25 cellular contexts compared by ENCODE assay signal in genomic region chr20:63284981-63285524, GRCh38. TPM values are rescaled to one million over a fixed set of nuclear protein-coding genes. Genes with fewer than 3 reads are reported as not detected.
DNase-seq lines count a peak whose midpoint lies in the region; ATAC-seq and TF ChIP-seq lines count a peak whose summit lies in the region.
"Had no signal": no experiment of that assay in that cellular context is flagged by ENCODE, and none has a peak within 500 bp of the region (broad histone marks: within the 10 kb centered on the region; RNA-seq: fewer than 3 reads in every experiment).

No MANE protein-coding gene starts in this region.

- H3K79me2 ChIP-seq in SK-N-SH (ENCODE audit: insufficient read depth), result peaks cover 3% of the 10 kb centered on the region; the same call in 1 of the 2 replicates

- no peak overlapping the region for H2AFZ ChIP-seq in SK-N-SH (ENCODE audit: low read depth)

- H3K4me2 ChIP-seq in SK-N-SH, result no peak overlapping the region

- no peak for DNase-seq in activated CD4-positive, alpha-beta T cell treated with anti-CD3 and anti-CD28 coated beads for 36 hours
- DNase-seq in activated CD4-positive, alpha-beta T cell treated with anti-CD3 and anti-CD28 coated beads, Interleukin-2, amount 50 U/mL, for 1 hour, result no peak
- no peak for DNase-seq in CD8-positive, alpha-beta T cell
- no peak for DNase-seq in activated CD4-positive, alpha-beta memory T cell treated with anti-CD3 and anti-CD28 coated beads, Interleukin-2, amount 10 ng/mL, durations not matched to agents 7 days and 5 days
- DNase-seq in NCI-H2029 treated with DMSO at 0.1 percent for 48 hours (lab: John Stamatoyannopoulos, UW) (no peak), SK-N-SH (no peak)
- DNase-seq: activated CD4-positive, alpha-beta T cell treated with anti-CD3 and anti-CD28 coated beads for 4 hours; AML-193; erythroblast; foreskin keratinocyte; H7; KBM-7; mesendoderm; NCI-H187; NCI-H774; retina; stimulated activated CD4-positive, alpha-beta T cell treated with anti-CD3 and anti-CD28 coated beads, Interleukin-12 subunit alpha, Interleukin-12 subunit beta, amount 100 ng/mL, for 4 hours; stimulated activated CD4-positive, alpha-beta T cell treated with anti-CD3 and anti-CD28 coated beads, Interleukin-4, amount 100 ng/mL, for 4 hours had no signal

- CTCF ChIA-PET in activated CD4-positive, alpha-beta T cell treated with anti-CD3 and anti-CD28 coated beads for 36 hours (lab: Charles Lee), result interaction anchor here (0.6 kb wide), 2 partner anchors 211 to 511 kb away, joined by 3 read pairs; no protein-coding TSS in a partner anchor
- CTCF ChIA-PET in CD8-positive, alpha-beta T cell (lab: Charles Lee), result interaction anchor here (3.8 kb wide), 1 partner anchor 61 kb away, joined by 13 read pairs; no protein-coding TSS in a partner anchor
- CTCF ChIA-PET in activated CD4-positive, alpha-beta memory T cell treated with anti-CD3 and anti-CD28 coated beads, Interleukin-2, amount 10 ng/mL, durations not matched to agents 7 days and 5 days (lab: Charles Lee), result no interaction called here
- CTCF ChIA-PET in SK-N-SH (lab: Yijun Ruan, JAX), result interaction anchor here (0.6 to 1.5 kb wide), 2 partner anchors 25 to 97 kb away, joined by 3 read pairs; no protein-coding TSS in a partner anchor

- H3K9me3 Mint-ChIP-seq in activated CD4-positive, alpha-beta T cell treated with anti-CD3 and anti-CD28 coated beads for 36 hours (ENCODE audit: low read depth), result no peaks in the 10 kb centered on the region
- no peaks in the 10 kb centered on the region for H3K9me3 Mint-ChIP-seq in CD8-positive, alpha-beta T cell
- H3K9me3 Mint-ChIP-seq in activated CD4-positive, alpha-beta memory T cell treated with anti-CD3 and anti-CD28 coated beads, Interleukin-2, amount 10 ng/mL, durations not matched to agents 7 days and 5 days, result no peaks in the 10 kb centered on the region

- H3K27me3 ChIP-seq in CD8-positive, alpha-beta T cell (ENCODE audit: insufficient read depth, low read length), result no peaks in the 10 kb centered on the region
- H3K27me3 ChIP-seq in gastroesophageal sphincter (no peaks in the 10 kb centered on the region), SK-N-SH (ENCODE audit: insufficient read depth) (no peaks in the 10 kb centered on the region)
- H3K27me3 ChIP-seq: foreskin keratinocyte, upper lobe of left lung had no signal

- 70% methylated on average over 3 of the region's 13 CpGs; no CpG with 5 or more reads in 1 of the 2 donors for WGBS in gastroesophageal sphincter (ENCODE audit: low coverage in 1 of 2), 2 donors
- WGBS in SK-N-SH (ENCODE audit: low lambda C conversion rate), result 95% methylated on average over 2 of the region's 13 CpGs

- H3K27me3 Mint-ChIP-seq in activated CD4-positive, alpha-beta T cell treated with anti-CD3 and anti-CD28 coated beads for 36 hours, result no peaks in the 10 kb centered on the region
- no peaks in the 10 kb centered on the region for H3K27me3 Mint-ChIP-seq in CD8-positive, alpha-beta T cell (ENCODE audit: low read depth)
- no peaks in the 10 kb centered on the region for H3K27me3 Mint-ChIP-seq in activated CD4-positive, alpha-beta memory T cell treated with anti-CD3 and anti-CD28 coated beads, Interleukin-2, amount 10 ng/mL, durations not matched to agents 7 days and 5 days
- H3K27me3 Mint-ChIP-seq: activated naive CD8-positive, alpha-beta T cell had no signal

- intact Hi-C loops in activated CD4-positive, alpha-beta T cell treated with anti-CD3 and anti-CD28 coated beads for 36 hours (cut with DNase I, micrococcal nuclease), result no loop called here
- intact Hi-C loops in CD8-positive, alpha-beta T cell (cut with DNase I, micrococcal nuclease), result no loop called here

- no peak overlapping the region for H3K27ac ChIP-seq in CD8-positive, alpha-beta T cell (ENCODE audit: low read depth, low read length)
- H3K27ac ChIP-seq in gastroesophageal sphincter (no peak overlapping the region), SK-N-SH (ENCODE audit: low read depth in 2 of 2, low read length in 1 of 2) (no peak overlapping the region)
- H3K27ac ChIP-seq: foreskin keratinocyte, upper lobe of left lung had no signal

- peaks cover 3% of the 10 kb centered on the region for H3K4me1 Mint-ChIP-seq in activated CD4-positive, alpha-beta T cell treated with anti-CD3 and anti-CD28 coated beads for 36 hours
- peaks cover 2% of the 10 kb centered on the region for H3K4me1 Mint-ChIP-seq in CD8-positive, alpha-beta T cell (ENCODE audit: low read depth)
- peaks cover 6% of the 10 kb centered on the region for H3K4me1 Mint-ChIP-seq in activated CD4-positive, alpha-beta memory T cell treated with anti-CD3 and anti-CD28 coated beads, Interleukin-2, amount 10 ng/mL, durations not matched to agents 7 days and 5 days

- no peak for TF ChIP-seq CTCF in CD8-positive, alpha-beta T cell (IDR thresholded peaks at IDR 0.05)
- TF ChIP-seq CTCF in gastroesophageal sphincter (IDR thresholded peaks at IDR 0.05) (no peak), SK-N-SH (IDR thresholded peaks at IDR 0.05) (no peak)

- POLR2A ChIA-PET in activated CD4-positive, alpha-beta T cell treated with anti-CD3 and anti-CD28 coated beads for 36 hours (lab: Charles Lee), result no interaction called here
- POLR2A ChIA-PET in CD8-positive, alpha-beta T cell (lab: Charles Lee), result no interaction called here
- POLR2A ChIA-PET in activated CD4-positive, alpha-beta memory T cell treated with anti-CD3 and anti-CD28 coated beads, Interleukin-2, amount 10 ng/mL, durations not matched to agents 7 days and 5 days (lab: Charles Lee), result interaction anchor here (1.4 kb wide), 1 partner anchor 13 kb away, joined by 5 read pairs; the partner anchor contains the start of gene ARFGAP1
- POLR2A ChIA-PET in SK-N-SH (lab: Yijun Ruan, JAX), result interaction anchor here (1.2 kb wide), 1 partner anchor 13 kb away, joined by 5 read pairs; the partner anchor contains the start of gene ARFGAP1

- H3K36me3 ChIP-seq in CD8-positive, alpha-beta T cell (ENCODE audit: insufficient read depth, low read length), result peaks cover 6% of the 10 kb centered on the region
- H3K36me3 ChIP-seq in gastroesophageal sphincter (peaks cover 0 to 94% of the 10 kb centered on the region in 2 donors), SK-N-SH (replicated peaks in 1 of 2; ENCODE audit: control insufficient read depth in 1 of 2, insufficient read depth in 2 of 2, low read length in 1 of 2) (peaks cover 2 to 85% of the 10 kb centered on the region in 2 experiments)

- no peak overlapping the region for H3K27ac Mint-ChIP-seq in activated CD4-positive, alpha-beta T cell treated with anti-CD3 and anti-CD28 coated beads for 36 hours
- no peak overlapping the region for H3K27ac Mint-ChIP-seq in CD8-positive, alpha-beta T cell
- peak overlapping the region; percentile 55 for H3K27ac Mint-ChIP-seq in activated CD4-positive, alpha-beta memory T cell treated with anti-CD3 and anti-CD28 coated beads, Interleukin-2, amount 10 ng/mL, durations not matched to agents 7 days and 5 days
- H3K27ac Mint-ChIP-seq: activated naive CD8-positive, alpha-beta T cell had no signal

- H3K9me2 ChIP-seq in SK-N-SH, result no peaks in the 10 kb centered on the region

- H3K4me1 ChIP-seq in CD8-positive, alpha-beta T cell (ENCODE audit: insufficient read depth, low read length), result no peaks in the 10 kb centered on the region
- H3K4me1 ChIP-seq in gastroesophageal sphincter (no peaks in the 10 kb centered on the region), SK-N-SH (ENCODE audit: control insufficient read depth in 1 of 2, insufficient read depth in 2 of 2, low read depth in 1 of 2, low read length in 1 of 2) (no peaks in the 10 kb centered on the region)
- H3K4me1 ChIP-seq: foreskin keratinocyte, upper lobe of left lung had no signal

- no peaks in the 10 kb centered on the region for H3F3A ChIP-seq in SK-N-SH (replicated peaks; ENCODE audit: insufficient read depth)

- no peak for ATAC-seq in activated CD4-positive, alpha-beta T cell treated with anti-CD3 and anti-CD28 coated beads for 36 hours
- ATAC-seq in CD8-positive, alpha-beta T cell, result no peak
- ATAC-seq in gastroesophageal sphincter (peak; percentile 1), GM18861 (IDR thresholded peaks at IDR 0.05; ENCODE audit: unreplicated experiment) (no peak)
- ATAC-seq: foreskin keratinocyte had no signal

- no peak overlapping the region for H3K9ac ChIP-seq in SK-N-SH

- peak overlapping the region; percentile 57 for H3K4me3 Mint-ChIP-seq in activated CD4-positive, alpha-beta T cell treated with anti-CD3 and anti-CD28 coated beads for 36 hours
- peak overlapping the region; percentile 79 for H3K4me3 Mint-ChIP-seq in CD8-positive, alpha-beta T cell
- peak overlapping the region; percentile 71 for H3K4me3 Mint-ChIP-seq in activated CD4-positive, alpha-beta memory T cell treated with anti-CD3 and anti-CD28 coated beads, Interleukin-2, amount 10 ng/mL, durations not matched to agents 7 days and 5 days

- peaks cover 4% of the 10 kb centered on the region; the same call in 1 of the 2 replicates for H4K20me1 ChIP-seq in SK-N-SH (ENCODE audit: insufficient read depth)

- TF ChIP-seq RAD21 in SK-N-SH (IDR thresholded peaks at IDR 0.05; ENCODE audit: low read length), result no peak

- TF ChIP-seq POLR2A in gastroesophageal sphincter (IDR thresholded peaks at IDR 0.05), result no peak

- H3K4me3 ChIP-seq in CD8-positive, alpha-beta T cell (ENCODE audit: low read depth, low read length), result no peak overlapping the region
- H3K4me3 ChIP-seq in gastroesophageal sphincter (no peak overlapping the region), SK-N-SH (ENCODE audit: low read depth in 2 of 2, low read length in 1 of 2) (no peak overlapping the region)

- peaks cover 15% of the 10 kb centered on the region for H3K36me3 Mint-ChIP-seq in activated CD4-positive, alpha-beta T cell treated with anti-CD3 and anti-CD28 coated beads for 36 hours (ENCODE audit: low read depth)
- H3K36me3 Mint-ChIP-seq in CD8-positive, alpha-beta T cell, result peaks cover 49% of the 10 kb centered on the region
- H3K36me3 Mint-ChIP-seq in activated CD4-positive, alpha-beta memory T cell treated with anti-CD3 and anti-CD28 coated beads, Interleukin-2, amount 10 ng/mL, durations not matched to agents 7 days and 5 days (ENCODE audit: low read depth), result peaks cover 3% of the 10 kb centered on the region
- H3K36me3 Mint-ChIP-seq: activated naive CD8-positive, alpha-beta T cell had no signal

- no peaks in the 10 kb centered on the region for H3K9me3 ChIP-seq in CD8-positive, alpha-beta T cell (ENCODE audit: low read length)
- no peaks in the 10 kb centered on the region for H3K9me3 ChIP-seq in gastroesophageal sphincter
- no peaks in the 10 kb centered on the region for H3K9me3 ChIP-seq in SK-N-SH
- H3K9me3 ChIP-seq: upper lobe of left lung had no signal

- no peak for TF ChIP-seq EP300 in gastroesophageal sphincter (IDR thresholded peaks at IDR 0.05)
- no peak for TF ChIP-seq EP300 in SK-N-SH (IDR thresholded peaks at IDR 0.05; ENCODE audit: borderline replicate concordance in 1 of 2, low read depth in 1 of 2, low read length in 1 of 2)

RNA-seq across cellular contexts. Expression of gene COL20A1, which starts 7.9 kb away (rescaled TPM):
- total RNA-seq in activated CD4-positive, alpha-beta T cell treated with anti-CD3 and anti-CD28 coated beads for 36 hours, result under 1 TPM; 0.04 to 0.09 TPM
- total RNA-seq in CD8-positive, alpha-beta T cell, result under 1 TPM; 0.11 to 0.22 TPM
- not detected for total RNA-seq in activated CD4-positive, alpha-beta memory T cell treated with anti-CD3 and anti-CD28 coated beads, Interleukin-2, amount 10 ng/mL, durations not matched to agents 7 days and 5 days
- total RNA-seq in gastroesophageal sphincter, result not detected
- not detected in 2 replicates for polyA plus RNA-seq in SK-N-SH (2012; rRNA removed)
- polyA plus RNA-seq in SK-N-SH (2012; cell fraction: cytosol; rRNA removed), result not detected in 2 replicates
- 0.01 and 0.05 TPM in 2 replicates for polyA plus RNA-seq in SK-N-SH (2012; cell fraction: nucleus; rRNA removed)
- total RNA-seq: A172, foreskin keratinocyte, osteoblast had no signal
- polyA plus RNA-seq: foreskin keratinocyte had no signal

RNA-seq across cellular contexts. Expression of gene ARFGAP1, which starts 12.4 kb away (rescaled TPM):
- 10 to 100 TPM; 73.4 to 77.6 TPM for total RNA-seq in activated CD4-positive, alpha-beta T cell treated with anti-CD3 and anti-CD28 coated beads for 36 hours
- 100 to 1,000 TPM; 121 to 123 TPM for total RNA-seq in CD8-positive, alpha-beta T cell
- 10 to 100 TPM; 80.1 to 82.0 TPM for total RNA-seq in activated CD4-positive, alpha-beta memory T cell treated with anti-CD3 and anti-CD28 coated beads, Interleukin-2, amount 10 ng/mL, durations not matched to agents 7 days and 5 days
- total RNA-seq in gastroesophageal sphincter, result 10 to 100 TPM; 35.0 to 50.1 (median 45.2) TPM
- 72.7 and 77.0 TPM in 2 replicates for polyA plus RNA-seq in SK-N-SH (2012; rRNA removed)
- 15.2 and 23.1 TPM in 2 replicates for polyA plus RNA-seq in SK-N-SH (2012; cell fraction: cytosol; rRNA removed)
- polyA plus RNA-seq in SK-N-SH (2012; cell fraction: nucleus; rRNA removed), result 483 and 544 TPM in 2 replicates

RNA-seq across cellular contexts. Expression of gene NKAIN4, which starts 30.8 kb away (rescaled TPM):
- total RNA-seq in activated CD4-positive, alpha-beta T cell treated with anti-CD3 and anti-CD28 coated beads for 36 hours, result not detected
- total RNA-seq in CD8-positive, alpha-beta T cell, result not detected
- total RNA-seq in activated CD4-positive, alpha-beta memory T cell treated with anti-CD3 and anti-CD28 coated beads, Interleukin-2, amount 10 ng/mL, durations not matched to agents 7 days and 5 days, result not detected
- 1 to 10 TPM in 1 of 4 donors, not detected in 3; 2.3 TPM for total RNA-seq in gastroesophageal sphincter
- polyA plus RNA-seq in SK-N-SH (2012; rRNA removed), result not detected in 2 replicates
- polyA plus RNA-seq in SK-N-SH (2012; cell fraction: cytosol; rRNA removed), result not detected in 2 replicates
- 0.13 TPM in 1 of 2 replicates, not detected in the other for polyA plus RNA-seq in SK-N-SH (2012; cell fraction: nucleus; rRNA removed)
- total RNA-seq: A172, osteoblast had no signal

RNA-seq across cellular contexts. Expression of gene BIRC7, which starts 49.3 kb away (rescaled TPM):
- under 1 TPM in 1 of 2 experiments, not detected in 1; 0.14 TPM for total RNA-seq in activated CD4-positive, alpha-beta T cell treated with anti-CD3 and anti-CD28 coated beads for 36 hours
- total RNA-seq in CD8-positive, alpha-beta T cell, result 1 to 10 TPM; 2.0 to 2.1 TPM
- not detected for total RNA-seq in activated CD4-positive, alpha-beta memory T cell treated with anti-CD3 and anti-CD28 coated beads, Interleukin-2, amount 10 ng/mL, durations not matched to agents 7 days and 5 days
- total RNA-seq in gastroesophageal sphincter, result not detected
- not detected in 2 replicates for polyA plus RNA-seq in SK-N-SH (2012; rRNA removed)
- not detected in 2 replicates for polyA plus RNA-seq in SK-N-SH (2012; cell fraction: cytosol; rRNA removed)
- polyA plus RNA-seq in SK-N-SH (2012; cell fraction: nucleus; rRNA removed), result not detected in 2 replicates
- total RNA-seq: A172, cerebellum, foreskin keratinocyte, H7 had no signal
- polyA plus RNA-seq: foreskin keratinocyte had no signal

Comparison
In these comparisons a context has a peak if more than half of its experiments do, and no peak if none do; other contexts are left out.
1. POLR2A ChIA-PET loops: an anchor here in activated CD4-positive, alpha-beta memory T cell treated with anti-CD3 and anti-CD28 coated beads, Interleukin-2, amount 10 ng/mL, durations not matched to agents 7 days and 5 days (1.4 kb wide) and SK-N-SH (1.2 kb wide); none called in activated CD4-positive, alpha-beta T cell treated with anti-CD3 and anti-CD28 coated beads for 36 hours and CD8-positive, alpha-beta T cell.